Comparison of ENCODE assay signal across 8 cellular contexts in genomic region chr5:34007116-34007674, GRCh38. TPM values are rescaled to one million over a fixed set of nuclear protein-coding genes. Genes with fewer than 3 reads are reported as not detected.
DNase-seq lines count a peak whose midpoint lies in the region; ATAC-seq, FAIRE-seq and TF ChIP-seq lines count a peak whose summit lies in the region.

No MANE protein-coding gene starts in this region.

- peak overlapping the region; percentile 73 for H3K4me3 ChIP-seq in SJCRH30
- H3K4me3 ChIP-seq in endothelial cell of umbilical vein (replicated peaks in 1 of 3; ENCODE audit: insufficient read depth in 1 of 3, low read depth in 1 of 3, low read length in 3 of 3) = peak overlapping the region; percentile 46 to 76 (median 62)
- peak overlapping the region; percentile 91 to 97 for H3K4me3 ChIP-seq in muscle layer of duodenum (ENCODE audit: low read depth in 1 of 2, low read length in 2 of 2)

- TF ChIP-seq CTCF in endothelial cell of umbilical vein (IDR thresholded peaks at IDR 0.05; ENCODE audit: extremely low read depth in 1 of 2, insufficient read depth in 1 of 2, low read depth in 1 of 2, low read length in 2 of 2) = no peak

- H3K27me3 ChIP-seq in SJCRH30 = no peaks in the 10 kb centered on the region
- no peaks in the 10 kb centered on the region for H3K27me3 ChIP-seq in endothelial cell of umbilical vein (ENCODE audit: control insufficient read depth in 2 of 2, insufficient read depth in 2 of 2, low read length in 2 of 2)
- no peaks in the 10 kb centered on the region for H3K27me3 ChIP-seq in muscle layer of duodenum (ENCODE audit: low read depth, low read length)

- H3K9me1 ChIP-seq in endothelial cell of umbilical vein (replicated peaks; ENCODE audit: control insufficient read depth, extremely low read depth, insufficient read depth, low read length) = no peaks in the 10 kb centered on the region

- no peaks in the 10 kb centered on the region for H4K20me1 ChIP-seq in endothelial cell of umbilical vein (replicated peaks; ENCODE audit: control insufficient read depth, extremely low read depth, insufficient read depth, low read length)

- BruUV-seq in endothelial cell of umbilical vein (replicated peaks; lab: Mats Ljungman, UMichigan) = TSS peak; percentile 39

- H3K36me3 ChIP-seq in SJCRH30 = no peaks in the 10 kb centered on the region; the same call in 1 of the 2 replicates
- peaks cover 0 to 5% of the 10 kb centered on the region in 2 experiments for H3K36me3 ChIP-seq in endothelial cell of umbilical vein (ENCODE audit: control insufficient read depth in 2 of 2, extremely low read depth in 1 of 2, insufficient read depth in 2 of 2, low read length in 2 of 2)
- peaks cover 12 to 13% of the 10 kb centered on the region in 2 donors for H3K36me3 ChIP-seq in muscle layer of duodenum (ENCODE audit: control insufficient read depth in 1 of 2, insufficient read depth in 2 of 2, low read length in 2 of 2)

- POLR2A ChIA-PET in endothelial cell of umbilical vein (lab: Charles Lee) = interaction anchor here (1.5 kb wide), 1 partner anchor 10 kb away, joined by 5 read pairs; no protein-coding TSS in a partner anchor

- TF ChIP-seq POLR2A in endothelial cell of umbilical vein (IDR thresholded peaks at IDR 0.05; ENCODE audit: low read depth, low read length) = no peak
- TF ChIP-seq POLR2A in erythroblast (IDR thresholded peaks at IDR 0.05; ENCODE audit: low read length) = no peak

- H3K27ac ChIP-seq in SJCRH30 (peak overlapping the region; percentile 72), endothelial cell of umbilical vein (ENCODE audit: insufficient read depth, low read depth, low read length) (peak overlapping the region; percentile 37), muscle layer of duodenum (ENCODE audit: low read length) (peak overlapping the region; percentile 92)

- peaks cover 11% of the 10 kb centered on the region for H3K4me1 ChIP-seq in SJCRH30
- H3K4me1 ChIP-seq in endothelial cell of umbilical vein (ENCODE audit: control insufficient read depth, extremely low read depth, insufficient read depth, low read length) = peaks cover 14% of the 10 kb centered on the region
- peaks cover 12 to 23% of the 10 kb centered on the region in 2 donors for H3K4me1 ChIP-seq in muscle layer of duodenum (ENCODE audit: control insufficient read depth in 1 of 2, insufficient read depth in 2 of 2, low read length in 2 of 2)

- H3K79me2 ChIP-seq in endothelial cell of umbilical vein (ENCODE audit: control insufficient read depth, insufficient read depth, low read length) = no peaks in the 10 kb centered on the region

- CTCF ChIA-PET in endothelial cell of umbilical vein (lab: Charles Lee) = interaction anchor here (0.6 to 2.0 kb wide), 3 partner anchors 10 to 72 kb away, joined by 3 to 6 read pairs (median 4); no protein-coding TSS in a partner anchor

- H3K9me3 ChIP-seq in SJCRH30 (replicated peaks) (no peaks in the 10 kb centered on the region), endothelial cell of umbilical vein (replicated peaks; ENCODE audit: control insufficient read depth, insufficient read depth, low read length) (no peaks in the 10 kb centered on the region), muscle layer of duodenum (ENCODE audit: control insufficient read depth in 1 of 2, low read length in 2 of 2) (no peaks in the 10 kb centered on the region)

- no peak for ATAC-seq in HG03439 (IDR thresholded peaks at IDR 0.05; ENCODE audit: unreplicated experiment)

- peak overlapping the region; percentile 72 for H3K9ac ChIP-seq in endothelial cell of umbilical vein (replicated peaks; ENCODE audit: extremely low read depth, insufficient read depth, low read length)

- peak overlapping the region; percentile 81 for H3K4me2 ChIP-seq in endothelial cell of umbilical vein (ENCODE audit: insufficient read depth, low read length)

- intact Hi-C loops in endothelial cell of umbilical vein (cut with micrococcal nuclease) = no loop called here

- dilution Hi-C loops in endothelial cell of umbilical vein (cut with MboI; ENCODE audit: extremely low pct_ligation_motif_present, low sequenced_read_pairs) = no loop called here

- H2AFZ ChIP-seq in endothelial cell of umbilical vein (ENCODE audit: low read depth, low read length) = peak overlapping the region; percentile 62

- no peak for FAIRE-seq in endothelial cell of umbilical vein (lab: Jason Lieb, UNC)

- DNase-seq in NCI-H1417 (lab: John Stamatoyannopoulos, UW) = peak in 2 of 3 experiments; percentile 63 to 74
- no peak for DNase-seq in NCI-H1417 treated with DMSO at 0.1 percent for 48 hours (lab: John Stamatoyannopoulos, UW)
- peak; percentile 19 to 55 for DNase-seq in SJCRH30
- no peak for DNase-seq in endothelial cell of umbilical vein (ENCODE audit: low read depth, low spot score)
- no peak for DNase-seq in foreskin melanocyte
- no peak for DNase-seq in erythroblast (lab: John Stamatoyannopoulos, UW)

TF ChIP-seq in endothelial cell of umbilical vein, 7 proteins besides CTCF, POLR2A, EP300 and RAD21:
- TF ChIP-seq GATA2 (IDR thresholded peaks at IDR 0.05; ENCODE audit: insufficient read depth, insufficient read length, low read depth, low read length) (no peak), EZH2 (IDR thresholded peaks at IDR 0.05; ENCODE audit: borderline replicate concordance, low read depth, low read length, severe bottlenecking) (no peak), MYC (IDR thresholded peaks at IDR 0.05; ENCODE audit: low read depth, low read length) (no peak), FOS (IDR thresholded peaks at IDR 0.05; ENCODE audit: borderline replicate concordance, insufficient read depth, low read length) (no peak), POLR2AphosphoS5 (IDR thresholded peaks at IDR 0.05; ENCODE audit: insufficient read depth, low read depth, low read length) (no peak), MAX (IDR thresholded peaks at IDR 0.05; ENCODE audit: insufficient read depth, insufficient read length) (no peak), JUN (IDR thresholded peaks at IDR 0.05; ENCODE audit: borderline replicate concordance, insufficient read depth, insufficient read length, low read depth) (no peak)

RNA-seq across cellular contexts. Expression of gene AMACR, which starts 0.7 kb away (rescaled TPM):
- 7.4 and 9.5 TPM in 2 replicates for total RNA-seq in SJCRH30 (2014; rRNA removed; shearing (Covaris generic))
- total RNA-seq in endothelial cell of umbilical vein = 8.3 and 8.7 TPM in 2 replicates
- 6.7 and 7.1 TPM in 2 replicates for polyA plus RNA-seq in endothelial cell of umbilical vein
- polyA plus RNA-seq in endothelial cell of umbilical vein (2011; cell fraction: cytosol; rRNA removed) = 7.2 and 7.7 TPM in 2 replicates
- polyA plus RNA-seq in endothelial cell of umbilical vein (2011; cell fraction: nucleus; rRNA removed) = 3.7 and 4.0 TPM in 2 replicates
- 5.8 and 8.9 TPM in 2 replicates for polyA plus RNA-seq in endothelial cell of umbilical vein (2012)
- 5.3 and 6.1 TPM in 2 replicates for polyA minus RNA-seq in endothelial cell of umbilical vein
- 7.9 TPM for polyA minus RNA-seq in endothelial cell of umbilical vein (2011; cell fraction: cytosol; rRNA and poly(A)+ RNA removed)
- 2.1 and 2.6 TPM in 2 replicates for polyA minus RNA-seq in endothelial cell of umbilical vein (2011; cell fraction: nucleus; rRNA and poly(A)+ RNA removed)

RNA-seq across cellular contexts. Expression of gene SLC45A2, which starts 22.7 kb away (rescaled TPM):
- total RNA-seq in SJCRH30 (2014; rRNA removed; shearing (Covaris generic)) = not detected in 2 replicates
- not detected in 2 replicates for total RNA-seq in endothelial cell of umbilical vein
- not detected in 2 replicates for polyA plus RNA-seq in endothelial cell of umbilical vein
- not detected in 2 replicates for polyA plus RNA-seq in endothelial cell of umbilical vein (2011; cell fraction: cytosol; rRNA removed)
- polyA plus RNA-seq in endothelial cell of umbilical vein (2011; cell fraction: nucleus; rRNA removed) = 0.24 TPM in 1 of 2 replicates, not detected in the other
- polyA plus RNA-seq in endothelial cell of umbilical vein (2012) = not detected in 2 replicates
- polyA minus RNA-seq in endothelial cell of umbilical vein = 0.68 TPM in 1 of 2 replicates, not detected in the other
- not detected for polyA minus RNA-seq in endothelial cell of umbilical vein (2011; cell fraction: cytosol; rRNA and poly(A)+ RNA removed)
- polyA minus RNA-seq in endothelial cell of umbilical vein (2011; cell fraction: nucleus; rRNA and poly(A)+ RNA removed) = 0.29 and 1.1 TPM in 2 replicates

RNA-seq across cellular contexts. Expression of gene C1QTNF3, which starts 35.8 kb away (rescaled TPM):
- 16.1 and 16.9 TPM in 2 replicates for total RNA-seq in SJCRH30 (2014; rRNA removed; shearing (Covaris generic))
- 1.6 and 2.0 TPM in 2 replicates for total RNA-seq in endothelial cell of umbilical vein
- 1.3 and 1.6 TPM in 2 replicates for polyA plus RNA-seq in endothelial cell of umbilical vein
- polyA plus RNA-seq in endothelial cell of umbilical vein (2011; cell fraction: cytosol; rRNA removed) = 0.44 and 0.47 TPM in 2 replicates
- polyA plus RNA-seq in endothelial cell of umbilical vein (2011; cell fraction: nucleus; rRNA removed) = 10.1 and 11.1 TPM in 2 replicates
- 0.11 and 0.99 TPM in 2 replicates for polyA plus RNA-seq in endothelial cell of umbilical vein (2012)
- 2.0 and 8.7 TPM in 2 replicates for polyA minus RNA-seq in endothelial cell of umbilical vein
- polyA minus RNA-seq in endothelial cell of umbilical vein (2011; cell fraction: cytosol; rRNA and poly(A)+ RNA removed) = not detected
- polyA minus RNA-seq in endothelial cell of umbilical vein (2011; cell fraction: nucleus; rRNA and poly(A)+ RNA removed) = 3.9 and 5.3 TPM in 2 replicates

Comparison
In these comparisons a context has a peak if more than half of its experiments do, and no peak if none do; other contexts are left out.
1. DNase-seq: peak in NCI-H1417 (2 of 3) and SJCRH30 (2 of 2); none in NCI-H1417 treated with DMSO at 0.1 percent for 48 hours (single experiment), endothelial cell of umbilical vein (single experiment), foreskin melanocyte (single experiment) and erythroblast (0 of 2).
2. H3K27ac ChIP-seq: peak in every context shown above with its lines; median percentile 92 in muscle layer of duodenum; 72 in SJCRH30; 37 in endothelial cell of umbilical vein.
3. Peak in every context shown above with its lines, with median percentiles within 50 percentile points of each other: H3K4me3 ChIP-seq.